11 cellular contexts compared by ENCODE assay signal in genomic region chr11:14638561-14638960, GRCh38. TPM values are rescaled to one million over a fixed set of nuclear protein-coding genes. Genes with fewer than 3 reads are reported as not detected.
DNase-seq lines count a peak whose midpoint lies in the region; ATAC-seq and TF ChIP-seq lines count a peak whose summit lies in the region.
"Had no signal": no experiment of that assay in that cellular context is flagged by ENCODE, and none has a peak within 500 bp of the region (broad histone marks: within the 10 kb centered on the region; RNA-seq: fewer than 3 reads in every experiment).

No MANE protein-coding gene starts in this region.

- H3K27ac ChIP-seq in CD4-positive, alpha-beta T cell (ENCODE audit: low read depth, low read length) = no peak overlapping the region
- H3K27ac ChIP-seq: lower lobe of right lung, tibial artery had no signal

- intact Hi-C loops in CD4-positive, alpha-beta T cell (cut with DNase I, micrococcal nuclease) = no loop called here

- no peaks in the 10 kb centered on the region for H3K27me3 ChIP-seq in CD4-positive, alpha-beta T cell (ENCODE audit: control insufficient read depth, insufficient read depth, low read length)

- no peak for TF ChIP-seq POLR2A in GM18505 (IDR thresholded peaks at IDR 0.05; ENCODE audit: borderline replicate concordance, extremely low read depth, insufficient read depth, insufficient read length)

- TF ChIP-seq CTCF in CD4-positive, alpha-beta T cell (IDR thresholded peaks at IDR 0.05) = no peak

- peaks cover 33% of the 10 kb centered on the region for H3K36me3 Mint-ChIP-seq in CD4-positive, alpha-beta T cell (ENCODE audit: low read depth)

- no peaks in the 10 kb centered on the region for H3K27me3 Mint-ChIP-seq in CD4-positive, alpha-beta T cell
- H3K27me3 Mint-ChIP-seq: activated T-helper 17 cell treated with anti-CD3 and anti-CD28 coated beads, Interleukin-2, amount 50 U/mL, for 72 hours had no signal

- peaks cover 8% of the 10 kb centered on the region for H3K9me3 Mint-ChIP-seq in CD4-positive, alpha-beta T cell

- H3K4me1 Mint-ChIP-seq in CD4-positive, alpha-beta T cell (ENCODE audit: low read depth) = peaks cover 89% of the 10 kb centered on the region

- DNase-seq in CD4-positive, alpha-beta T cell = no peak
- DNase-seq in GF-D8 (lab: John Stamatoyannopoulos, UW) (peak; percentile 47), RPMI8226 (peak; percentile 57), cerebellum (ENCODE audit: low spot score) (peak; percentile 61), NCI-H2171 treated with DMSO at 0.1 percent for 48 hours (lab: John Stamatoyannopoulos, UW) (no peak), amniotic stem cell (lab: John Stamatoyannopoulos, UW) (no peak), NCI-H2227 (lab: John Stamatoyannopoulos, UW; ENCODE audit: unreplicated experiment) (no peak)
- DNase-seq: lower lobe of right lung, tibial artery had no signal

- CTCF ChIA-PET in CD4-positive, alpha-beta T cell (lab: Charles Lee) = interaction anchor here (0.8 to 1.6 kb wide), 2 partner anchors 60 to 177 kb away, joined by 3 to 6 read pairs; no protein-coding TSS in a partner anchor

- H3K4me3 Mint-ChIP-seq in CD4-positive, alpha-beta T cell = peak overlapping the region; percentile 36
- H3K4me3 Mint-ChIP-seq: activated T-helper 17 cell treated with anti-CD3 and anti-CD28 coated beads, Interleukin-2, amount 50 U/mL, for 72 hours had no signal

- no peaks in the 10 kb centered on the region for H3K9me3 ChIP-seq in CD4-positive, alpha-beta T cell (ENCODE audit: control insufficient read depth, low read length)
- H3K9me3 ChIP-seq: lower lobe of right lung, tibial artery had no signal

- H3K27ac Mint-ChIP-seq in CD4-positive, alpha-beta T cell = no peak overlapping the region
- H3K27ac Mint-ChIP-seq: activated T-helper 17 cell treated with anti-CD3 and anti-CD28 coated beads, Interleukin-2, amount 50 U/mL, for 72 hours had no signal

- POLR2A ChIA-PET in CD4-positive, alpha-beta T cell (lab: Charles Lee) = interaction anchor here (1.3 to 5.8 kb wide), 3 partner anchors 11 to 126 kb away, joined by 3 to 37 read pairs (median 4); no protein-coding TSS in a partner anchor

- ATAC-seq in CD4-positive, alpha-beta T cell (ENCODE audit: poor library complexity) = no peak
- no peak for ATAC-seq in GM18505 (IDR thresholded peaks at IDR 0.05; ENCODE audit: unreplicated experiment)
- ATAC-seq: activated T-helper 17 cell treated with anti-CD3 and anti-CD28 coated beads, Interleukin-2, amount 50 U/mL, for 72 hours; lower lobe of right lung had no signal

RNA-seq across cellular contexts. Expression of gene PDE3B, which starts 5.0 kb away (rescaled TPM):
- total RNA-seq in CD4-positive, alpha-beta T cell = 100 to 1,000 TPM; 103 to 106 TPM
- total RNA-seq in cerebellum = 29.4 TPM

Comparison
In these comparisons a context has a peak if more than half of its experiments do, and no peak if none do; other contexts are left out.
1. DNase-seq: peak in GF-D8 (single experiment), RPMI8226 (single experiment) and cerebellum (single experiment); none in CD4-positive, alpha-beta T cell (0 of 10), NCI-H2171 treated with DMSO at 0.1 percent for 48 hours (single experiment), amniotic stem cell (single experiment) and NCI-H2227 (single experiment).